Comparison of ENCODE assay signal across 1 cellular context in the genomic region with DNA sequence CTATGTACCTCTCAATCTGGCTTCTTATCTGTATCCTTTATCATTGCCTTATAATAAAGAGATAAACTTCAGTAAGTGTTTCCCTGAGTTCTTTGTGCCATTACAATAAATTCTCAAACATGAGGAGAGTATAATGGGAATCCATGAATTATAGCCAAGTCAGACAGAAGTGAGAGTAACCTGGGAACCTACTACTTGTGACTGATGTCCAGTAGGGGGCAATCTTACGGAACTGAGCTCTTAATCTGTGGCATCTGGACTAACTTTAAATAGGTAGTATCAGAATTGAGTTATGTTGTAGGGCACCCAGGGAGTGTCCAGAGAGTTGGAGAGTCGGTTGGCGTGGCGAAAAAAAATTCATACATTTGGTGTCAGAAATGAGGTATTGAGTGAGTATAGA.
TF ChIP-seq lines count a peak whose summit lies in the region.

No MANE protein-coding gene starts in this region.

TF ChIP-seq in HepG2, 621 proteins besides CTCF, POLR2A, EP300 and RAD21 (continued from another document):
- no peak for TF ChIP-seq ZXDC (CRISPR knock-in tag; IDR thresholded peaks at IDR 0.05)
- no peak for TF ChIP-seq ZNF850 (CRISPR knock-in tag; conservative IDR thresholded peaks at IDR 0.05)
- TF ChIP-seq, protein P1, sequence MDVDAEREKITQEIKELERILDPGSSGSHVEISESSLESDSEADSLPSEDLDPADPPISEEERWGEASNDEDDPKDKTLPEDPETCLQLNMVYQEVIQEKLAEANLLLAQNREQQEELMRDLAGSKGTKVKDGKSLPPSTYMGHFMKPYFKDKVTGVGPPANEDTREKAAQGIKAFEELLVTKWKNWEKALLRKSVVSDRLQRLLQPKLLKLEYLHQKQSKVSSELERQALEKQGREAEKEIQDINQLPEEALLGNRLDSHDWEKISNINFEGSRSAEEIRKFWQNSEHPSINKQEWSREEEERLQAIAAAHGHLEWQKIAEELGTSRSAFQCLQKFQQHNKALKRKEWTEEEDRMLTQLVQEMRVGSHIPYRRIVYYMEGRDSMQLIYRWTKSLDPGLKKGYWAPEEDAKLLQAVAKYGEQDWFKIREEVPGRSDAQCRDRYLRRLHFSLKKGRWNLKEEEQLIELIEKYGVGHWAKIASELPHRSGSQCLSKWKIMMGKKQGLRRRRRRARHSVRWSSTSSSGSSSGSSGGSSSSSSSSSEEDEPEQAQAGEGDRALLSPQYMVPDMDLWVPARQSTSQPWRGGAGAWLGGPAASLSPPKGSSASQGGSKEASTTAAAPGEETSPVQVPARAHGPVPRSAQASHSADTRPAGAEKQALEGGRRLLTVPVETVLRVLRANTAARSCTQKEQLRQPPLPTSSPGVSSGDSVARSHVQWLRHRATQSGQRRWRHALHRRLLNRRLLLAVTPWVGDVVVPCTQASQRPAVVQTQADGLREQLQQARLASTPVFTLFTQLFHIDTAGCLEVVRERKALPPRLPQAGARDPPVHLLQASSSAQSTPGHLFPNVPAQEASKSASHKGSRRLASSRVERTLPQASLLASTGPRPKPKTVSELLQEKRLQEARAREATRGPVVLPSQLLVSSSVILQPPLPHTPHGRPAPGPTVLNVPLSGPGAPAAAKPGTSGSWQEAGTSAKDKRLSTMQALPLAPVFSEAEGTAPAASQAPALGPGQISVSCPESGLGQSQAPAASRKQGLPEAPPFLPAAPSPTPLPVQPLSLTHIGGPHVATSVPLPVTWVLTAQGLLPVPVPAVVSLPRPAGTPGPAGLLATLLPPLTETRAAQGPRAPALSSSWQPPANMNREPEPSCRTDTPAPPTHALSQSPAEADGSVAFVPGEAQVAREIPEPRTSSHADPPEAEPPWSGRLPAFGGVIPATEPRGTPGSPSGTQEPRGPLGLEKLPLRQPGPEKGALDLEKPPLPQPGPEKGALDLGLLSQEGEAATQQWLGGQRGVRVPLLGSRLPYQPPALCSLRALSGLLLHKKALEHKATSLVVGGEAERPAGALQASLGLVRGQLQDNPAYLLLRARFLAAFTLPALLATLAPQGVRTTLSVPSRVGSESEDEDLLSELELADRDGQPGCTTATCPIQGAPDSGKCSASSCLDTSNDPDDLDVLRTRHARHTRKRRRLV (CRISPR knock-in tag; IDR thresholded peaks at IDR 0.05): no peak
- no peak for TF ChIP-seq LCORL (IDR thresholded peaks at IDR 0.05)
- no peak for TF ChIP-seq LCORL (CRISPR knock-in tag; IDR thresholded peaks at IDR 0.05)
- peak; percentile 21; the same call in 1 of the 2 replicates for TF ChIP-seq STAG1 (CRISPR knock-in tag; IDR thresholded peaks at IDR 0.05)
- no peak for TF ChIP-seq SMAD3 (CRISPR knock-in tag; IDR thresholded peaks at IDR 0.05)
- TF ChIP-seq, protein P2, sequence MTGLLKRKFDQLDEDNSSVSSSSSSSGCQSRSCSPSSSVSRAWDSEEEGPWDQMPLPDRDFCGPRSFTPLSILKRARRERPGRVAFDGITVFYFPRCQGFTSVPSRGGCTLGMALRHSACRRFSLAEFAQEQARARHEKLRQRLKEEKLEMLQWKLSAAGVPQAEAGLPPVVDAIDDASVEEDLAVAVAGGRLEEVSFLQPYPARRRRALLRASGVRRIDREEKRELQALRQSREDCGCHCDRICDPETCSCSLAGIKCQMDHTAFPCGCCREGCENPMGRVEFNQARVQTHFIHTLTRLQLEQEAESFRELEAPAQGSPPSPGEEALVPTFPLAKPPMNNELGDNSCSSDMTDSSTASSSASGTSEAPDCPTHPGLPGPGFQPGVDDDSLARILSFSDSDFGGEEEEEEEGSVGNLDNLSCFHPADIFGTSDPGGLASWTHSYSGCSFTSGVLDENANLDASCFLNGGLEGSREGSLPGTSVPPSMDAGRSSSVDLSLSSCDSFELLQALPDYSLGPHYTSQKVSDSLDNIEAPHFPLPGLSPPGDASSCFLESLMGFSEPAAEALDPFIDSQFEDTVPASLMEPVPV (CRISPR knock-in tag; IDR thresholded peaks at IDR 0.05): no peak
- TF ChIP-seq HNRNPLL (IDR thresholded peaks at IDR 0.05; ENCODE audit: low read depth, low read length, poor library complexity, severe bottlenecking): no peak
TF ChIP-seq in HepG2: peak in this region for 2.
